ENCODE assay signal across 20 cellular contexts in the genomic region with DNA sequence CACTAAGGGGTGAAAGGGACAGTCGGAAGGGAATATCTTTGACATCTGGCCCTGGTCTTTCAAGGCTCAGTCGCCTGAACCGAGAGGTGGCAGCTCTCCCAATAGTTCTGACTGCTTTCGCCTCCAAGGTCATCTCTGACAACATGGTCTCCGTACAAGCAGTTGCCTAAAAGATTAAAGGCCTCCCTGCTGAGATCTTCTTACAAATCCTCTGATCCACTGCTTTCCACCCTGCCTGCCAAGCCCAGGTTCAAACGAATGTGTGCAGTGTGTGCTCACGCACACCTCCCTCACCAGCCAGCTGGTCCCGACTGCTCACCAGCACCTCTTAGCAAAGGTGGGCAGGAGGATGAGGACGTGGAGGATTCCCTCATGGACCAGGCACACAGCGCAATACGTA. TPM values are rescaled to one million over a fixed set of nuclear protein-coding genes. Genes with fewer than 3 reads are reported as not detected.
DNase-seq lines count a peak whose midpoint lies in the region; ATAC-seq, FAIRE-seq and TF ChIP-seq lines count a peak whose summit lies in the region.
"Had no signal": no experiment of that assay in that cellular context is flagged by ENCODE, and none has a peak within 500 bp of the region (broad histone marks: within the 10 kb centered on the region; RNA-seq: fewer than 3 reads in every experiment).

No MANE protein-coding gene starts in this region.

- FAIRE-seq in HepG2 (lab: Jason Lieb, UNC) = no peak
- FAIRE-seq: A204.1, GM12891, GM18507 had no signal

- no peak overlapping the region for H3K9ac ChIP-seq in HepG2 (ENCODE audit: insufficient read depth, low read depth, low read length)
- H3K9ac ChIP-seq in PC-3 (ENCODE audit: low read length) = no peak overlapping the region
- H3K9ac ChIP-seq: KMS-11 had no signal

- no peaks in the 10 kb centered on the region for H3K36me3 Mint-ChIP-seq in natural killer cell treated with Interleukin-12 subunit alpha and Interleukin-12 subunit beta and Interleukin-15 and Interleukin-18, amount 100 ng/mL, for 72 hours
- no peaks in the 10 kb centered on the region for H3K36me3 Mint-ChIP-seq in natural killer cell
- H3K36me3 Mint-ChIP-seq in nephron progenitor cell (ENCODE audit: low read depth) = no peaks in the 10 kb centered on the region

- TF ChIP-seq CTCF in natural killer cell (IDR thresholded peaks at IDR 0.05) (no peak), heart right ventricle (IDR thresholded peaks at IDR 0.05) (no peak), nephron progenitor cell (IDR thresholded peaks at IDR 0.05) (no peak), HepG2 (CRISPR knock-in tag; IDR thresholded peaks at IDR 0.05) (no peak), PC-3 (conservative IDR thresholded peaks at IDR 0.05; ENCODE audit: low read depth, low read length) (no peak)

- CTCF ChIA-PET in HepG2 (lab: Yijun Ruan, JAX; ENCODE audit: low intra/inter-chr PET ratio, low total read pairs) (no interaction called here), PC-3 (lab: Charles Lee) (no interaction called here)

- TF ChIP-seq EP300 in HepG2 (IDR thresholded peaks at IDR 0.05; ENCODE audit: low read depth in 2 of 2, low read length in 2 of 2) = no peak
- no peak for TF ChIP-seq EP300 in HepG2 (CRISPR knock-in tag; IDR thresholded peaks at IDR 0.05; ENCODE audit: borderline replicate concordance)

- H3K27me3 ChIP-seq in heart right ventricle = peaks cover 0 to 15% (median under 1%) of the 10 kb centered on the region in 7 donors
- no peaks in the 10 kb centered on the region for H3K27me3 ChIP-seq in HepG2 (ENCODE audit: control insufficient read depth in 1 of 2, insufficient read depth in 2 of 2, low read length in 2 of 2)
- no peaks in the 10 kb centered on the region for H3K27me3 ChIP-seq in PC-3 (ENCODE audit: low read length)

- H2AFZ ChIP-seq in HepG2 (ENCODE audit: low read length) (no peak overlapping the region), PC-3 (ENCODE audit: low read length) (no peak overlapping the region)

- no peak for ATAC-seq in natural killer cell treated with Interleukin-12 subunit alpha and Interleukin-12 subunit beta and Interleukin-15 and Interleukin-18, amount 100 ng/mL, for 72 hours
- ATAC-seq in natural killer cell = no peak
- peak in 5 of 8 donors; percentile 10 to 46 (median 20) for ATAC-seq in heart right ventricle
- no peak for ATAC-seq in HepG2
- ATAC-seq in PC-3 = no peak
- ATAC-seq in HG02885 (IDR thresholded peaks at IDR 0.05; ENCODE audit: poor library complexity, unreplicated experiment) = no peak

- TF ChIP-seq POLR2A in HepG2 (IDR thresholded peaks at IDR 0.05; ENCODE audit: insufficient read depth in 1 of 2, low read depth in 2 of 2, low read length in 2 of 2) = no peak

- no peaks in the 10 kb centered on the region for H4K20me1 ChIP-seq in HepG2 (ENCODE audit: insufficient read depth, low read length)
- H4K20me1 ChIP-seq in PC-3 (ENCODE audit: low read length) = no peaks in the 10 kb centered on the region

- H3K4me1 Mint-ChIP-seq in natural killer cell treated with Interleukin-12 subunit alpha and Interleukin-12 subunit beta and Interleukin-15 and Interleukin-18, amount 100 ng/mL, for 72 hours (ENCODE audit: low read depth in 2 of 2) = peaks cover 12 to 24% of the 10 kb centered on the region in 2 donors
- H3K4me1 Mint-ChIP-seq in natural killer cell (peaks cover 9 to 14% of the 10 kb centered on the region in 2 donors), nephron progenitor cell (peaks cover 60% of the 10 kb centered on the region)

- POLR2A ChIA-PET in HepG2 (lab: Yijun Ruan, JAX) = no interaction called here
- POLR2A ChIA-PET in PC-3 (lab: Charles Lee; ENCODE audit: unreplicated experiment) = no interaction called here

- in situ Hi-C loops in HepG2 (cut with HindIII; ENCODE audit: extremely low pct_ligation_motif_present, low pct_unique_long_range_greater_than_20kb) = no loop called here

- H3K9me3 Mint-ChIP-seq in natural killer cell treated with Interleukin-12 subunit alpha and Interleukin-12 subunit beta and Interleukin-15 and Interleukin-18, amount 100 ng/mL, for 72 hours = no peaks in the 10 kb centered on the region
- H3K9me3 Mint-ChIP-seq in natural killer cell (no peaks in the 10 kb centered on the region), nephron progenitor cell (no peaks in the 10 kb centered on the region)

- peaks cover 10 to 14% of the 10 kb centered on the region in 2 donors for H3K27me3 Mint-ChIP-seq in natural killer cell treated with Interleukin-12 subunit alpha and Interleukin-12 subunit beta and Interleukin-15 and Interleukin-18, amount 100 ng/mL, for 72 hours
- H3K27me3 Mint-ChIP-seq in natural killer cell (ENCODE audit: low read depth in 2 of 2) = peaks cover 6 to 9% of the 10 kb centered on the region in 2 donors
- H3K27me3 Mint-ChIP-seq in nephron progenitor cell (ENCODE audit: low read depth, poor library complexity) = peaks cover 12% of the 10 kb centered on the region

- H3K4me1 ChIP-seq in heart right ventricle = peaks cover 0 to 70% (median 8%) of the 10 kb centered on the region in 9 donors
- H3K4me1 ChIP-seq in HepG2 (ENCODE audit: insufficient read depth, low read length) = no peaks in the 10 kb centered on the region
- H3K4me1 ChIP-seq in PC-3 (ENCODE audit: insufficient read depth, low read length) = peaks cover 6% of the 10 kb centered on the region

- H3K9me3 ChIP-seq in heart right ventricle (no peaks in the 10 kb centered on the region), HepG2 (ENCODE audit: low read length) (no peaks in the 10 kb centered on the region), PC-3 (ENCODE audit: low read length) (no peaks in the 10 kb centered on the region)

- H3F3A ChIP-seq in PC-3 (ENCODE audit: low read length, unreplicated experiment) = no peaks in the 10 kb centered on the region

- H3K79me2 ChIP-seq in HepG2 (ENCODE audit: insufficient read depth, low read length) (no peaks in the 10 kb centered on the region), PC-3 (ENCODE audit: low read length) (no peaks in the 10 kb centered on the region)

- no peak for TF ChIP-seq RAD21 in HepG2 (CRISPR knock-in tag; IDR thresholded peaks at IDR 0.05)

- H3K4me2 ChIP-seq in HepG2 (ENCODE audit: low read depth, low read length) = no peak overlapping the region
- no peak overlapping the region for H3K4me2 ChIP-seq in PC-3 (ENCODE audit: low read length)
- H3K4me2 ChIP-seq: KMS-11 had no signal

- H3K36me3 ChIP-seq in heart right ventricle (no peaks in the 10 kb centered on the region), HepG2 (replicated peaks in 1 of 2; ENCODE audit: control insufficient read depth in 1 of 2, insufficient read depth in 2 of 2, low read length in 2 of 2) (no peaks in the 10 kb centered on the region), PC-3 (ENCODE audit: low read depth, low read length) (no peaks in the 10 kb centered on the region)

- BruUV-seq in HepG2 (replicated peaks; lab: Mats Ljungman, UMichigan) (no TSS peak), PC-3 (replicated peaks; lab: Mats Ljungman, UMichigan) (no TSS peak)

- H3K4me3 ChIP-seq in heart right ventricle = no peak overlapping the region
- no peak overlapping the region for H3K4me3 ChIP-seq in HepG2 (replicated peaks in 1 of 3; ENCODE audit: insufficient read depth in 1 of 3, low read depth in 2 of 3, low read length in 3 of 3)
- no peak overlapping the region for H3K4me3 ChIP-seq in PC-3 (ENCODE audit: low read length)

- 40 to 49% methylated on average over 11 of the region's 11 CpGs for WGBS in heart right ventricle, 2 donors
- 75% methylated on average over 11 of the region's 11 CpGs for WGBS in HepG2 (ENCODE audit: low lambda C conversion rate)

- H3K9me2 ChIP-seq in PC-3 (replicated peaks; ENCODE audit: low read length) = no peaks in the 10 kb centered on the region

- H3K4me3 Mint-ChIP-seq in natural killer cell treated with Interleukin-12 subunit alpha and Interleukin-12 subunit beta and Interleukin-15 and Interleukin-18, amount 100 ng/mL, for 72 hours = no peak overlapping the region
- H3K4me3 Mint-ChIP-seq in natural killer cell (no peak overlapping the region), nephron progenitor cell (no peak overlapping the region)

- H3K27ac Mint-ChIP-seq in natural killer cell treated with Interleukin-12 subunit alpha and Interleukin-12 subunit beta and Interleukin-15 and Interleukin-18, amount 100 ng/mL, for 72 hours = peak overlapping the region in 1 of 2 donors; percentile 70
- H3K27ac Mint-ChIP-seq in natural killer cell (no peak overlapping the region), nephron progenitor cell (peak overlapping the region; percentile 55)

- DNase-seq in natural killer cell treated with Interleukin-12 subunit alpha and Interleukin-12 subunit beta and Interleukin-15 and Interleukin-18, amount 100 ng/mL, for 72 hours (ENCODE audit: low spot score) = peak; percentile 8
- DNase-seq in natural killer cell (no peak), heart right ventricle (no peak), nephron progenitor cell (no peak), HepG2 (ENCODE audit: low spot score) (no peak), PC-3 (no peak)
- DNase-seq: C1 segment of cervical spinal cord; DMS 273 treated with DMSO at 0.1 percent for 48 hours; GDM1; NCI-H1092; NCI-H1694; NCI-H2107; NCI-H226; NCI-H526 treated with DMSO at 0.1 percent for 48 hours; NK-92 treated with Interleukin-12 subunit alpha and Interleukin-12 subunit beta, amount 100 ng/mL, for 24 hours had no signal

- H3K27ac ChIP-seq in heart right ventricle (peak overlapping the region; percentile 10 to 88 (median 77)), HepG2 (ENCODE audit: extremely low read length, insufficient read depth, low read length) (no peak overlapping the region), PC-3 (ENCODE audit: low read length) (no peak overlapping the region)
- H3K27ac ChIP-seq: KMS-11 had no signal

- intact Hi-C loops in natural killer cell (cut with micrococcal nuclease) = no loop called here
- intact Hi-C loops in heart right ventricle (cut with DNase I) = no loop called here
- intact Hi-C loops in HepG2 (cut with micrococcal nuclease; ENCODE audit: unreplicated experiment) = no loop called here
- intact Hi-C loops in PC-3 (cut with micrococcal nuclease) = no loop called here

RNA-seq across cellular contexts. Expression of gene B4GALNT3, which starts 10.4 kb away (rescaled TPM):
- total RNA-seq in natural killer cell treated with Interleukin-12 subunit alpha and Interleukin-12 subunit beta and Interleukin-15 and Interleukin-18, amount 100 ng/mL, for 72 hours = 10 to 100 TPM; 14.1 to 20.6 TPM
- total RNA-seq in natural killer cell = 1 to 10 TPM in 1 of 3 donors, under 1 TPM in 1, not detected in 1; 0.93 to 4.2 TPM
- 10 to 100 TPM; 19.6 to 53.5 (median 36.5) TPM for total RNA-seq in heart right ventricle
- polyA plus RNA-seq in heart right ventricle = 10 to 100 TPM; 14.1 to 58.7 TPM
- total RNA-seq in HepG2 (2016; rRNA removed; fragmentation: Illumina TruSeq; extraction: Trizol) = 2.9 and 4.4 TPM in 2 replicates
- total RNA-seq in HepG2 (2016; cell fraction: cytosol; rRNA removed; fragmentation: Illumina TruSeq; extraction: Trizol; ENCODE audit: low read depth) = 0.71 TPM in 2 replicates
- 1.5 and 4.8 TPM in 2 replicates for total RNA-seq in HepG2 (2016; cell fraction: insoluble cytoplasmic fraction; rRNA removed; fragmentation: Illumina TruSeq; extraction: Trizol)
- total RNA-seq in HepG2 (2016; cell fraction: membrane; rRNA removed; fragmentation: Illumina TruSeq; extraction: Trizol) = 1.5 and 1.9 TPM in 2 replicates
- 2.9 and 4.5 TPM in 2 replicates for total RNA-seq in HepG2 (2016; cell fraction: nucleus; rRNA removed; fragmentation: Illumina TruSeq; extraction: Trizol)
- 3.2 and 3.3 TPM in 2 replicates for polyA plus RNA-seq in HepG2 (2011; rRNA removed)
- 1.4 and 1.6 TPM in 2 replicates for polyA plus RNA-seq in HepG2 (2011; cell fraction: cytosol; rRNA removed)
- 3.7 and 4.2 TPM in 2 replicates for polyA plus RNA-seq in HepG2 (2011; cell fraction: nucleus; rRNA removed)
- 1.1 and 1.3 TPM in 2 replicates for polyA plus RNA-seq in HepG2 (2012)
- polyA plus RNA-seq in HepG2 (2016; cell fraction: cytosol; fragmentation: Illumina TruSeq; extraction: Trizol; ENCODE audit: low read depth) = 0.20 and 0.24 TPM in 2 replicates
- polyA plus RNA-seq in HepG2 (2016; cell fraction: insoluble cytoplasmic fraction; fragmentation: Illumina TruSeq; extraction: Trizol; ENCODE audit: low read depth) = 2.4 and 3.2 TPM in 2 replicates
- 1.0 and 1.1 TPM in 2 replicates for polyA plus RNA-seq in HepG2 (2016; cell fraction: membrane; fragmentation: Illumina TruSeq; extraction: Trizol; ENCODE audit: low read depth)
- polyA plus RNA-seq in HepG2 (2016; cell fraction: nucleus; fragmentation: Illumina TruSeq; extraction: Trizol; ENCODE audit: insufficient read depth, low read depth) = 10.8 TPM in 2 replicates
- polyA minus RNA-seq in HepG2 (2011; rRNA and poly(A)+ RNA removed; ENCODE audit: low replicate concordance) = 2.2 TPM in 1 of 2 replicates, not detected in the other
- 0.53 and 0.99 TPM in 2 replicates for polyA minus RNA-seq in HepG2 (2011; cell fraction: cytosol; rRNA and poly(A)+ RNA removed)
- 1.2 and 2.9 TPM in 2 replicates for polyA minus RNA-seq in HepG2 (2011; cell fraction: nucleus; rRNA and poly(A)+ RNA removed)
- 3.7 and 5.0 TPM in 2 replicates for total RNA-seq in PC-3 (2014; rRNA removed)

Comparison
In these comparisons a context has a peak if more than half of its experiments do, and no peak if none do; other contexts are left out.
1. ATAC-seq: peak in heart right ventricle (5 of 8); none in natural killer cell treated with Interleukin-12 subunit alpha and Interleukin-12 subunit beta and Interleukin-15 and Interleukin-18, amount 100 ng/mL, for 72 hours (0 of 2), natural killer cell (0 of 3), HepG2 (single experiment), PC-3 (single experiment) and HG02885 (single experiment).
2. H3K27ac ChIP-seq: peak in heart right ventricle (10 of 10); none in HepG2 (single experiment) and PC-3 (single experiment).